Comparison of ENCODE assay signal across 8 cellular contexts in genomic region chr14:76644875-76645518, GRCh38.
DNase-seq lines count a peak whose midpoint lies in the region; TF ChIP-seq lines count a peak whose summit lies in the region.

No MANE protein-coding gene starts in this region.

- no peak overlapping the region for H3K27ac Mint-ChIP-seq in Calu3 (ENCODE audit: unreplicated experiment)
- H3K27ac Mint-ChIP-seq in endothelial cell (ENCODE audit: unreplicated experiment), result no peak overlapping the region
- H3K27ac Mint-ChIP-seq in osteocyte (ENCODE audit: unreplicated experiment), result no peak overlapping the region

- H3K4me1 Mint-ChIP-seq in Calu3 (ENCODE audit: low read depth, unreplicated experiment), result no peaks in the 10 kb centered on the region
- no peaks in the 10 kb centered on the region for H3K4me1 Mint-ChIP-seq in endothelial cell (ENCODE audit: unreplicated experiment)
- H3K4me1 Mint-ChIP-seq in osteocyte (ENCODE audit: unreplicated experiment), result no peaks in the 10 kb centered on the region

- TF ChIP-seq CTCF in Calu3 (IDR thresholded peaks at IDR 0.05; ENCODE audit: unreplicated experiment) (peak; percentile 63), endothelial cell (IDR thresholded peaks at IDR 0.05; ENCODE audit: unreplicated experiment) (peak; percentile 50), osteocyte (IDR thresholded peaks at IDR 0.05) (peak; percentile 50), suprapubic skin (IDR thresholded peaks at IDR 0.05) (peak in 1 of 2 donors; percentile 29)

- no peaks in the 10 kb centered on the region for H3K9me3 Mint-ChIP-seq in Calu3 (ENCODE audit: low read depth, unreplicated experiment)
- H3K9me3 Mint-ChIP-seq in endothelial cell (ENCODE audit: unreplicated experiment), result no peaks in the 10 kb centered on the region
- H3K9me3 Mint-ChIP-seq in osteocyte (ENCODE audit: unreplicated experiment), result no peaks in the 10 kb centered on the region

- no peak for TF ChIP-seq EP300 in suprapubic skin (IDR thresholded peaks at IDR 0.05)

- H3K4me3 ChIP-seq in suprapubic skin, result no peak overlapping the region

- DNase-seq in Calu3 (peak; percentile 59), H4 (ENCODE audit: low spot score) (peak; percentile 36), NOMO-1 treated with DMSO at 0.1 percent for 48 hours (lab: John Stamatoyannopoulos, UW; ENCODE audit: unreplicated experiment) (peak; percentile 13), endothelial cell (ENCODE audit: low spot score) (peak; percentile 70), osteocyte (ENCODE audit: extremely low spot score, unreplicated experiment) (no peak), cortex of kidney (lab: John Stamatoyannopoulos, UW) (no peak), suprapubic skin (ENCODE audit: low spot score in 2 of 2) (no peak)
- no peak for DNase-seq in stimulated activated CD4-positive, alpha-beta T cell treated with anti-CD3 and anti-CD28 coated beads, Interleukin-4, amount 100 ng/mL, for 1 hour

- no peak for TF ChIP-seq POLR2A in suprapubic skin (IDR thresholded peaks at IDR 0.05)

- no TSS peak for BruUV-seq in Calu3 (replicated peaks; lab: Mats Ljungman, UMichigan)

- H3K36me3 Mint-ChIP-seq in Calu3 (ENCODE audit: insufficient read depth, unreplicated experiment) (no peaks in the 10 kb centered on the region), endothelial cell (ENCODE audit: low read depth, unreplicated experiment) (no peaks in the 10 kb centered on the region), osteocyte (ENCODE audit: unreplicated experiment) (no peaks in the 10 kb centered on the region)

- 36% methylated on average over 6 of the region's 12 CpGs for WGBS in suprapubic skin

- CTCF ChIA-PET in Calu3 (lab: Charles Lee), result interaction anchor here (1.0 kb wide), 1 partner anchor 594 kb away, joined by 4 read pairs; no protein-coding TSS in a partner anchor

- peaks cover 4% of the 10 kb centered on the region for H3K27me3 ChIP-seq in suprapubic skin

- H3K9me3 ChIP-seq in suprapubic skin, result no peaks in the 10 kb centered on the region

- intact Hi-C loops in Calu3 (cut with micrococcal nuclease; ENCODE audit: unreplicated experiment), result loop anchor here (1.0 to 5.0 kb wide), 3 partner anchors 131 to 594 kb away; no protein-coding TSS in a partner anchor

- no peaks in the 10 kb centered on the region for H3K36me3 ChIP-seq in suprapubic skin

- H3K4me3 Mint-ChIP-seq in Calu3 (ENCODE audit: low read depth, unreplicated experiment), result no peak overlapping the region
- H3K4me3 Mint-ChIP-seq in endothelial cell (ENCODE audit: unreplicated experiment), result no peak overlapping the region
- H3K4me3 Mint-ChIP-seq in osteocyte (ENCODE audit: unreplicated experiment), result no peak overlapping the region

- H3K27me3 Mint-ChIP-seq in Calu3 (ENCODE audit: unreplicated experiment) (peaks cover 79% of the 10 kb centered on the region), endothelial cell (ENCODE audit: unreplicated experiment) (peaks cover 5% of the 10 kb centered on the region), osteocyte (ENCODE audit: unreplicated experiment) (peaks cover 12% of the 10 kb centered on the region)

- no peak overlapping the region for H3K27ac ChIP-seq in suprapubic skin

- H3K4me1 ChIP-seq in suprapubic skin, result no peaks in the 10 kb centered on the region

Comparison
In these comparisons a context has a peak if more than half of its experiments do, and no peak if none do; other contexts are left out.
1. DNase-seq: peak in Calu3 (single experiment), H4 (single experiment), NOMO-1 treated with DMSO at 0.1 percent for 48 hours (single experiment) and endothelial cell (single experiment); none in osteocyte (single experiment), stimulated activated CD4-positive, alpha-beta T cell treated with anti-CD3 and anti-CD28 coated beads, Interleukin-4, amount 100 ng/mL, for 1 hour (single experiment), cortex of kidney (single experiment) and suprapubic skin (0 of 2).